Comparison of ENCODE assay signal across 12 cellular contexts in genomic region chr22:37225481-37225880, GRCh38. TPM values are rescaled to one million over a fixed set of nuclear protein-coding genes. Genes with fewer than 3 reads are reported as not detected.
DNase-seq lines count a peak whose midpoint lies in the region; ATAC-seq lines count a peak whose summit lies in the region.
"Had no signal": no experiment of that assay in that cellular context is flagged by ENCODE, and none has a peak within 500 bp of the region (broad histone marks: within the 10 kb centered on the region; RNA-seq: fewer than 3 reads in every experiment).

No MANE protein-coding gene starts in this region.

- CTCF ChIA-PET in naive thymus-derived CD4-positive, alpha-beta T cell (lab: Charles Lee): interaction anchor here (0.8 to 3.3 kb wide), 7 partner anchors 13 to 45 kb away, joined by 3 to 26 read pairs (median 5); no protein-coding TSS in a partner anchor

- H3K4me3 ChIP-seq in naive thymus-derived CD4-positive, alpha-beta T cell (ENCODE audit: low read length): no peak overlapping the region

- H3K9me3 Mint-ChIP-seq in IgD-negative memory B cell: peaks cover 0 to 3% (median 0%) of the 10 kb centered on the region in 3 donors
- peaks cover 13% of the 10 kb centered on the region for H3K9me3 Mint-ChIP-seq in activated T-helper 1 cell treated with anti-CD3 and anti-CD28 coated beads, Interleukin-12 subunit alpha, Interleukin-12 subunit beta, Interleukin-2, Interleukin-4 antibody, amounts not matched to agents 30 ng/mL and 10 ng/mL and 1 ng/mL, durations not matched to agents 14 hours and 24 hours and 36 hours
- H3K9me3 Mint-ChIP-seq in naive thymus-derived CD4-positive, alpha-beta T cell: peaks cover 0 to 8% (median 2%) of the 10 kb centered on the region in 11 donors

- H3K27ac Mint-ChIP-seq in IgD-negative memory B cell: peak overlapping the region; percentile 97 to 99 (median 99)
- H3K27ac Mint-ChIP-seq in activated T-helper 1 cell treated with anti-CD3 and anti-CD28 coated beads, Interleukin-12 subunit alpha, Interleukin-12 subunit beta, Interleukin-2, Interleukin-4 antibody, amounts not matched to agents 30 ng/mL and 10 ng/mL and 1 ng/mL, durations not matched to agents 14 hours and 24 hours and 36 hours: peak overlapping the region; percentile 91
- peak overlapping the region; percentile 79 to 99 (median 95) for H3K27ac Mint-ChIP-seq in naive thymus-derived CD4-positive, alpha-beta T cell

- H3K27me3 Mint-ChIP-seq in IgD-negative memory B cell: no peaks in the 10 kb centered on the region
- no peaks in the 10 kb centered on the region for H3K27me3 Mint-ChIP-seq in activated T-helper 1 cell treated with anti-CD3 and anti-CD28 coated beads, Interleukin-12 subunit alpha, Interleukin-12 subunit beta, Interleukin-2, Interleukin-4 antibody, amounts not matched to agents 30 ng/mL and 10 ng/mL and 1 ng/mL, durations not matched to agents 14 hours and 24 hours and 36 hours (ENCODE audit: insufficient read depth)
- H3K27me3 Mint-ChIP-seq in naive thymus-derived CD4-positive, alpha-beta T cell: no peaks in the 10 kb centered on the region

- peak overlapping the region; percentile 12 to 84 (median 68) for H3K4me3 Mint-ChIP-seq in IgD-negative memory B cell
- no peak overlapping the region for H3K4me3 Mint-ChIP-seq in activated T-helper 1 cell treated with anti-CD3 and anti-CD28 coated beads, Interleukin-12 subunit alpha, Interleukin-12 subunit beta, Interleukin-2, Interleukin-4 antibody, amounts not matched to agents 30 ng/mL and 10 ng/mL and 1 ng/mL, durations not matched to agents 14 hours and 24 hours and 36 hours
- peak overlapping the region in 9 of 10 donors; percentile 21 to 84 (median 61) for H3K4me3 Mint-ChIP-seq in naive thymus-derived CD4-positive, alpha-beta T cell

- H3K27me3 ChIP-seq in naive thymus-derived CD4-positive, alpha-beta T cell (ENCODE audit: control insufficient read depth in 2 of 2, insufficient read depth in 2 of 2, low read length in 2 of 2): no peaks in the 10 kb centered on the region

- intact Hi-C loops in activated T-helper 1 cell treated with anti-CD3 and anti-CD28 coated beads, Interleukin-12 subunit alpha, Interleukin-12 subunit beta, Interleukin-2, Interleukin-4 antibody, amounts not matched to agents 30 ng/mL and 10 ng/mL and 1 ng/mL, durations not matched to agents 14 hours and 24 hours and 36 hours (cut with micrococcal nuclease): no loop called here
- intact Hi-C loops in naive thymus-derived CD4-positive, alpha-beta T cell (cut with micrococcal nuclease): loop anchor here in 1 of 2 donors (1.0 to 10.0 kb wide), 2 partner anchors 36 to 449 kb away; partner anchors contain the start of gene LGALS1

- POLR2A ChIA-PET in naive thymus-derived CD4-positive, alpha-beta T cell (lab: Charles Lee): interaction anchor here (1.2 to 22.1 kb wide), 6 partner anchors 6 to 35 kb away, joined by 5 to 335 read pairs (median 16); partner anchors contain the start of gene RAC2

- DNase-seq in NCI-H1092 treated with DMSO at 0.1 percent for 48 hours (lab: John Stamatoyannopoulos, UW) (peak; percentile 5), NCI-H1092 (lab: John Stamatoyannopoulos, UW) (no peak), GM19238 (ENCODE audit: insufficient read length, low spot score) (no peak), NCI-H774 (lab: John Stamatoyannopoulos, UW) (no peak)
- DNase-seq in activated T-helper 1 cell treated with anti-CD3 and anti-CD28 coated beads, Interleukin-12 subunit alpha, Interleukin-12 subunit beta, Interleukin-2, Interleukin-4 antibody, amounts not matched to agents 30 ng/mL and 10 ng/mL and 1 ng/mL, durations not matched to agents 14 hours and 24 hours and 36 hours (ENCODE audit: low spot score): no peak
- no peak for DNase-seq in naive thymus-derived CD4-positive, alpha-beta T cell
- DNase-seq: effector CD4-positive, alpha-beta T cell; islet precursor cell had no signal

- no peak for ATAC-seq in naive thymus-derived CD4-positive, alpha-beta T cell
- no peak for ATAC-seq in GM21825 (IDR thresholded peaks at IDR 0.05; ENCODE audit: unreplicated experiment)

- H3K4me1 Mint-ChIP-seq in IgD-negative memory B cell: peaks cover 44 to 79% (median 73%) of the 10 kb centered on the region in 3 donors
- peaks cover 90% of the 10 kb centered on the region for H3K4me1 Mint-ChIP-seq in activated T-helper 1 cell treated with anti-CD3 and anti-CD28 coated beads, Interleukin-12 subunit alpha, Interleukin-12 subunit beta, Interleukin-2, Interleukin-4 antibody, amounts not matched to agents 30 ng/mL and 10 ng/mL and 1 ng/mL, durations not matched to agents 14 hours and 24 hours and 36 hours (ENCODE audit: low read depth)
- peaks cover 67 to 92% (median 87%) of the 10 kb centered on the region in 7 donors for H3K4me1 Mint-ChIP-seq in naive thymus-derived CD4-positive, alpha-beta T cell

- H3K36me3 Mint-ChIP-seq in IgD-negative memory B cell: peaks cover 12% of the 10 kb centered on the region
- peaks cover 80% of the 10 kb centered on the region for H3K36me3 Mint-ChIP-seq in activated T-helper 1 cell treated with anti-CD3 and anti-CD28 coated beads, Interleukin-12 subunit alpha, Interleukin-12 subunit beta, Interleukin-2, Interleukin-4 antibody, amounts not matched to agents 30 ng/mL and 10 ng/mL and 1 ng/mL, durations not matched to agents 14 hours and 24 hours and 36 hours (ENCODE audit: low read depth)
- H3K36me3 Mint-ChIP-seq in naive thymus-derived CD4-positive, alpha-beta T cell: peaks cover 19 to 85% (median 42%) of the 10 kb centered on the region in 5 donors

- H3K36me3 ChIP-seq in naive thymus-derived CD4-positive, alpha-beta T cell (ENCODE audit: control insufficient read depth in 2 of 3, insufficient read depth in 3 of 3, low read length in 3 of 3): peaks cover 9 to 48% (median 24%) of the 10 kb centered on the region in 3 experiments

- peaks cover 75 to 93% of the 10 kb centered on the region in 2 donors for H3K4me1 ChIP-seq in naive thymus-derived CD4-positive, alpha-beta T cell (ENCODE audit: control insufficient read depth in 2 of 2, insufficient read depth in 2 of 2, low read length in 2 of 2)

- peak overlapping the region; percentile 77 for H3K27ac ChIP-seq in naive thymus-derived CD4-positive, alpha-beta T cell (ENCODE audit: low read depth, low read length)

- H3K9me3 ChIP-seq in naive thymus-derived CD4-positive, alpha-beta T cell (ENCODE audit: control insufficient read depth in 2 of 3, low read length in 3 of 3): no peaks in the 10 kb centered on the region

RNA-seq across cellular contexts. Expression of gene SSTR3, which starts 13.2 kb away (rescaled TPM):
- polyA plus RNA-seq in IgD-negative memory B cell: 0.95 TPM
- total RNA-seq in activated T-helper 1 cell treated with anti-CD3 and anti-CD28 coated beads, Interleukin-12 subunit alpha, Interleukin-12 subunit beta, Interleukin-2, Interleukin-4 antibody, amounts not matched to agents 30 ng/mL and 10 ng/mL and 1 ng/mL, durations not matched to agents 14 hours and 24 hours and 36 hours: 2.3 TPM in 2 replicates
- 10 to 100 TPM in 2 of 5 experiments, 1 to 10 TPM in 3; 3.9 to 30.4 (median 6.4) TPM for total RNA-seq in naive thymus-derived CD4-positive, alpha-beta T cell
- 1 to 10 TPM; 5.8 to 9.5 TPM for polyA plus RNA-seq in naive thymus-derived CD4-positive, alpha-beta T cell
- total RNA-seq: A172, skeletal muscle tissue had no signal

RNA-seq across cellular contexts. Expression of gene RAC2, which starts 18.6 kb away (rescaled TPM):
- polyA plus RNA-seq in IgD-negative memory B cell: 1,067 TPM
- 592 and 614 TPM in 2 replicates for total RNA-seq in activated T-helper 1 cell treated with anti-CD3 and anti-CD28 coated beads, Interleukin-12 subunit alpha, Interleukin-12 subunit beta, Interleukin-2, Interleukin-4 antibody, amounts not matched to agents 30 ng/mL and 10 ng/mL and 1 ng/mL, durations not matched to agents 14 hours and 24 hours and 36 hours
- 100 to 1,000 TPM; 263 to 886 (median 301) TPM for total RNA-seq in naive thymus-derived CD4-positive, alpha-beta T cell
- polyA plus RNA-seq in naive thymus-derived CD4-positive, alpha-beta T cell: 100 to 1,000 TPM; 838 to 852 TPM

RNA-seq across cellular contexts. Expression of gene C1QTNF6, which starts 37.4 kb away (rescaled TPM):
- 1.0 TPM for polyA plus RNA-seq in IgD-negative memory B cell
- 4.8 and 4.9 TPM in 2 replicates for total RNA-seq in activated T-helper 1 cell treated with anti-CD3 and anti-CD28 coated beads, Interleukin-12 subunit alpha, Interleukin-12 subunit beta, Interleukin-2, Interleukin-4 antibody, amounts not matched to agents 30 ng/mL and 10 ng/mL and 1 ng/mL, durations not matched to agents 14 hours and 24 hours and 36 hours
- 10 to 100 TPM; 12.4 to 27.6 (median 20.2) TPM for total RNA-seq in naive thymus-derived CD4-positive, alpha-beta T cell
- polyA plus RNA-seq in naive thymus-derived CD4-positive, alpha-beta T cell: 1 to 10 TPM; 1.1 to 2.4 TPM

RNA-seq across cellular contexts. Expression of gene CYTH4, which starts 56.8 kb away (rescaled TPM):
- 70.8 TPM for polyA plus RNA-seq in IgD-negative memory B cell
- total RNA-seq in activated T-helper 1 cell treated with anti-CD3 and anti-CD28 coated beads, Interleukin-12 subunit alpha, Interleukin-12 subunit beta, Interleukin-2, Interleukin-4 antibody, amounts not matched to agents 30 ng/mL and 10 ng/mL and 1 ng/mL, durations not matched to agents 14 hours and 24 hours and 36 hours: 49.5 and 57.1 TPM in 2 replicates
- 100 to 1,000 TPM; 123 to 227 (median 214) TPM for total RNA-seq in naive thymus-derived CD4-positive, alpha-beta T cell
- 10 to 100 TPM; 49.5 to 71.1 TPM for polyA plus RNA-seq in naive thymus-derived CD4-positive, alpha-beta T cell
